In the genomic region with DNA sequence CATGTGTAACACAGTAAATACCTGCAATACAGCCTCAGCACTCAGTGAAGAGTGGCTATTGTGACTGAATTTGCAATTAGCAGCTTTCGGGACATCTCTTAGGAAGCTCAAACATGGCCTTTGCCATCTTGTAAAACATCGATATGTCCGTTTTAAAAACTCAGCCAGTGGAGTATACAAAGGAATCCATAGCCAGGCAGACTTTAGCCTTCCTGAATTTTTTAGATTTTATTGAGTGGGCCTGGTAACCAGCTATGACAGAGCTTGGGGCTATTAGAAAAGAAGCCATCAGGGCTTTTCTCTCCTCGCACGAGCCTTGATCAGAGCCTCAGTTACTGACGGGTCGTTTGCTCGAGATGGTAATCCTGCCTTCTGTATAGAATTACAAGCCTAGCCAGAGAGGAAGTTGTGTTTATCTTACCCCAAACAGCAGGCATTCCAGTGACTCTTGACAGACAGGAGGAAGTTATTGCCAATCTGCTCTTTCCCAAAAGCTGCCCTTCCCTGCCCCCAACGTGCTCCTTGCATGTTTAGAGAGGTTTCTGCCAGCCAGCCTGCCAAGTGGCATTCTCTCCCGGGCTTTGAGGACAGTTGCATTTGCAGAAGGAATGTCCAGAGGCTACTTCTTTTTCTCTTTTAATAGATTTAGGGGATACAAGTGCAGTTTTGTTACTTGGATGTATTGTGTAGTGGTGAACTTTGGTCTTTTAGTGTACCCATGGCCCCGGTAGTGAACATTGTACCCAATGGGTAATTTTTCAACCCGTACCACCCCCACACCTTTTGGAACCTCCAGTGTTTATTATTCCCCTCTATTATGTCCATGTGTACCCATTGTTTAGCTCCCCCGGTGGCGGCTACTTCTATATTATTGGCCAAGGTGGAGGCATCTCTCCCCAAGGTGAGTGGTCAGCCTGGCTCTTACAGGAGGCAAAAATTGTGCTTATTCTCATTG, we compare ENCODE assay signal across 1 cellular context.
A peak's percentile ranks its signal among the peaks of the same experiment; 100 is the strongest.
TF ChIP-seq lines count a peak whose summit lies in the region.

No MANE protein-coding gene starts in this region.

TF ChIP-seq in SK-N-SH, 30 proteins besides CTCF, POLR2A, EP300 and RAD21 (continued from another document):
- TF ChIP-seq, protein P1, sequence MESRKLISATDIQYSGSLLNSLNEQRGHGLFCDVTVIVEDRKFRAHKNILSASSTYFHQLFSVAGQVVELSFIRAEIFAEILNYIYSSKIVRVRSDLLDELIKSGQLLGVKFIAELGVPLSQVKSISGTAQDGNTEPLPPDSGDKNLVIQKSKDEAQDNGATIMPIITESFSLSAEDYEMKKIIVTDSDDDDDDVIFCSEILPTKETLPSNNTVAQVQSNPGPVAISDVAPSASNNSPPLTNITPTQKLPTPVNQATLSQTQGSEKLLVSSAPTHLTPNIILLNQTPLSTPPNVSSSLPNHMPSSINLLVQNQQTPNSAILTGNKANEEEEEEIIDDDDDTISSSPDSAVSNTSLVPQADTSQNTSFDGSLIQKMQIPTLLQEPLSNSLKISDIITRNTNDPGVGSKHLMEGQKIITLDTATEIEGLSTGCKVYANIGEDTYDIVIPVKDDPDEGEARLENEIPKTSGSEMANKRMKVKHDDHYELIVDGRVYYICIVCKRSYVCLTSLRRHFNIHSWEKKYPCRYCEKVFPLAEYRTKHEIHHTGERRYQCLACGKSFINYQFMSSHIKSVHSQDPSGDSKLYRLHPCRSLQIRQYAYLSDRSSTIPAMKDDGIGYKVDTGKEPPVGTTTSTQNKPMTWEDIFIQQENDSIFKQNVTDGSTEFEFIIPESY (IDR thresholded peaks at IDR 0.05; ENCODE audit: borderline replicate concordance, low read depth): no peak
- TF ChIP-seq, protein P2, sequence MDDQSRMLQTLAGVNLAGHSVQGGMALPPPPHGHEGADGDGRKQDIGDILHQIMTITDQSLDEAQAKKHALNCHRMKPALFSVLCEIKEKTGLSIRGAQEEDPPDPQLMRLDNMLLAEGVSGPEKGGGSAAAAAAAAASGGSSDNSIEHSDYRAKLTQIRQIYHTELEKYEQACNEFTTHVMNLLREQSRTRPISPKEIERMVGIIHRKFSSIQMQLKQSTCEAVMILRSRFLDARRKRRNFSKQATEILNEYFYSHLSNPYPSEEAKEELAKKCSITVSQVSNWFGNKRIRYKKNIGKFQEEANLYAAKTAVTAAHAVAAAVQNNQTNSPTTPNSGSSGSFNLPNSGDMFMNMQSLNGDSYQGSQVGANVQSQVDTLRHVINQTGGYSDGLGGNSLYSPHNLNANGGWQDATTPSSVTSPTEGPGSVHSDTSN (IDR thresholded peaks at IDR 0.05): 0 out of 2 replicates have a peak, but pooled peaks have one; percentile 22
